25 cellular contexts compared by ENCODE assay signal in genomic region chr1:228469413-228470162, GRCh38. TPM values are rescaled to one million over a fixed set of nuclear protein-coding genes. Genes with fewer than 3 reads are reported as not detected.
DNase-seq lines count a peak whose midpoint lies in the region; ATAC-seq, FAIRE-seq and TF ChIP-seq lines count a peak whose summit lies in the region.
"Had no signal": no experiment of that assay in that cellular context is flagged by ENCODE, and none has a peak within 500 bp of the region (broad histone marks: within the 10 kb centered on the region; RNA-seq: fewer than 3 reads in every experiment).

No MANE protein-coding gene starts in this region.

- H3K27ac ChIP-seq in left ventricle myocardium inferior (replicated peaks) = no peak overlapping the region
- no peak overlapping the region for H3K27ac ChIP-seq in H1 (ENCODE audit: low read depth, low read length)
- H3K27ac ChIP-seq in neural progenitor cell = no peak overlapping the region
- H3K27ac ChIP-seq in ovary = no peak overlapping the region

- H4K91ac ChIP-seq in H1 (replicated peaks; ENCODE audit: insufficient read length, low read length) = no peak overlapping the region

- no peak overlapping the region; the same call in 1 of the 2 replicates for H4K8ac ChIP-seq in H1 (ENCODE audit: extremely low read depth, insufficient read depth, low read length)

- no peaks in the 10 kb centered on the region for H3K79me2 ChIP-seq in H1 (ENCODE audit: control insufficient read depth in 1 of 2, insufficient read depth in 2 of 2, low read length in 2 of 2)
- no peaks in the 10 kb centered on the region for H3K79me2 ChIP-seq in neural progenitor cell (ENCODE audit: low read depth)

- H3K14ac ChIP-seq in H1 (ENCODE audit: insufficient read length) = no peak overlapping the region

- H2BK15ac ChIP-seq in H1 (ENCODE audit: low read length) = no peak overlapping the region

- H3K36me3 ChIP-seq in left ventricle myocardium inferior (no peaks in the 10 kb centered on the region), H1 (ENCODE audit: control insufficient read depth in 2 of 4, insufficient read depth in 4 of 4, low read length in 3 of 4) (no peaks in the 10 kb centered on the region), neural progenitor cell (no peaks in the 10 kb centered on the region), ovary (no peaks in the 10 kb centered on the region)
- H3K36me3 ChIP-seq: MG63 had no signal

- H3K23ac ChIP-seq in H1 (ENCODE audit: insufficient read length) = no peak overlapping the region

- TF ChIP-seq POLR2A in H1 (IDR thresholded peaks at IDR 0.05; ENCODE audit: control extremely low read depth in 1 of 2, low read depth in 2 of 2, low read length in 2 of 2) (no peak), ovary (IDR thresholded peaks at IDR 0.05) (no peak)

- intact Hi-C loops in cardiac septum (cut with DNase I) (no loop called here), left ventricle myocardium inferior (cut with micrococcal nuclease) (no loop called here), ovary (cut with DNase I) (no loop called here)

- no peak for ATAC-seq in HG02870 (IDR thresholded peaks at IDR 0.05; ENCODE audit: unreplicated experiment)
- no peak for ATAC-seq in HG02571 (IDR thresholded peaks at IDR 0.05; ENCODE audit: unreplicated experiment)
- ATAC-seq: HCT116, HepG2, PC-3 had no signal

- H2BK120ac ChIP-seq in H1 (replicated peaks; ENCODE audit: low read depth, low read length) = no peak overlapping the region

- H3K18ac ChIP-seq in H1 (ENCODE audit: extremely low read depth, low read length) = 0 out of 2 replicates have a peak overlapping the region, but pooled peaks have one; percentile 48

- H3K9ac ChIP-seq in H1 (replicated peaks in 1 of 4; ENCODE audit: extremely low read depth in 1 of 4, low read depth in 3 of 4, low read length in 3 of 4) (no peak overlapping the region; a peak in 1 of 7 replicates), neural progenitor cell (no peak overlapping the region)
- H3K9ac ChIP-seq: SK-N-SH had no signal

- CTCF ChIA-PET in H1 (lab: Charles Lee; ENCODE audit: partially characterized antibody) = interaction anchor here (0.8 to 12.4 kb wide), 4 partner anchors 11 to 90 kb away, joined by 3 to 117 read pairs (median 14); a partner anchor contains a TSS

- FAIRE-seq in H1 (lab: Jason Lieb, UNC) = no peak
- FAIRE-seq: G401.6, HepG2 had no signal

- TF ChIP-seq RAD21 in H1 (IDR thresholded peaks at IDR 0.05 in 1 of 2, conservative IDR thresholded peaks at IDR 0.05 in 1 of 2; ENCODE audit: low read depth in 2 of 2, low read length in 2 of 2) = no peak

- DNase-seq in cardiac septum (ENCODE audit: low spot score) = peak; percentile 71
- no peak for DNase-seq in left ventricle myocardium inferior
- no peak for DNase-seq in H1 (ENCODE audit: low read depth in 1 of 2, low spot score in 2 of 2)
- DNase-seq in neural progenitor cell (ENCODE audit: low spot score) = peak; percentile 44
- no peak for DNase-seq in ovary
- DNase-seq: GOT3; KBM-7; MG63; NCI-H1105 treated with DMSO at 0.1 percent for 48 hours; NCI-H146; NCI-H2029 treated with DMSO at 0.1 percent for 48 hours; NCI-H446 treated with DMSO at 0.1 percent for 48 hours; NCI-H526; NCI-H82; NK-92 treated with Interleukin-12 subunit alpha and Interleukin-12 subunit beta, amount 100 ng/mL, for 24 hours; PC-3; SK-N-SH had no signal

- H4K5ac ChIP-seq in H1 (ENCODE audit: insufficient read length, low read depth, low read length) = no peak overlapping the region

- H3K4ac ChIP-seq in H1 (replicated peaks; ENCODE audit: insufficient read length, low read depth, low read length) = no peak overlapping the region

- POLR2A ChIA-PET in H1 (lab: Charles Lee; ENCODE audit: partially characterized antibody) = interaction anchor here (1.4 to 13.1 kb wide), 3 partner anchors 8 to 63 kb away, joined by 5 to 232 read pairs (median 11); partner anchors contain the start of gene TRIM11

- H4K20me1 ChIP-seq in H1 (replicated peaks in 1 of 2; ENCODE audit: control insufficient read depth in 1 of 2, insufficient read depth in 2 of 2, low read length in 2 of 2) (no peaks in the 10 kb centered on the region), neural progenitor cell (ENCODE audit: low read depth) (no peaks in the 10 kb centered on the region)

- no peak overlapping the region for H2BK5ac ChIP-seq in H1 (ENCODE audit: low read depth, low read length)

- H3K4me1 ChIP-seq in left ventricle myocardium inferior (peaks cover 4% of the 10 kb centered on the region), H1 (replicated peaks in 1 of 4; ENCODE audit: control insufficient read depth in 3 of 4, insufficient read depth in 4 of 4, low read length in 3 of 4) (peaks cover 3 to 29% (median 12%) of the 10 kb centered on the region in 4 experiments; a peak in 6 of 7 replicates), neural progenitor cell (peaks cover 14% of the 10 kb centered on the region), ovary (ENCODE audit: insufficient read depth) (no peaks in the 10 kb centered on the region)

- TF ChIP-seq EP300 in H1 (IDR thresholded peaks at IDR 0.05; ENCODE audit: borderline replicate concordance in 1 of 2, low read depth in 2 of 2, low read length in 2 of 2) (no peak), ovary (IDR thresholded peaks at IDR 0.05) (no peak)

- H3K4me3 Mint-ChIP-seq in neural progenitor cell = peak overlapping the region; percentile 16

- no peak overlapping the region for H2AK5ac ChIP-seq in H1 (ENCODE audit: low read depth, low read length)

- no peak overlapping the region for H3K27ac Mint-ChIP-seq in neural progenitor cell

- peaks cover 7% of the 10 kb centered on the region for H3F3A ChIP-seq in neural progenitor cell (ENCODE audit: low read depth)

- peaks cover 22% of the 10 kb centered on the region for H3K4me1 Mint-ChIP-seq in neural progenitor cell

- H3K27me3 ChIP-seq in left ventricle myocardium inferior (ENCODE audit: low read depth) = peaks cover 96% of the 10 kb centered on the region
- H3K27me3 ChIP-seq in H1 (replicated peaks in 1 of 4; ENCODE audit: control insufficient read depth in 3 of 4, extremely low read depth in 1 of 4, insufficient read depth in 3 of 4, low read length in 3 of 4) = peaks cover 6 to 44% (median 26%) of the 10 kb centered on the region in 4 experiments
- peaks cover 83% of the 10 kb centered on the region for H3K27me3 ChIP-seq in neural progenitor cell
- H3K27me3 ChIP-seq in ovary = peaks cover 5% of the 10 kb centered on the region

- no peak overlapping the region for H3K56ac ChIP-seq in H1 (replicated peaks; ENCODE audit: insufficient read length, low read depth, low read length)

- WGBS in H1 (ENCODE audit: extremely low coverage in 1 of 2, insufficient coverage in 1 of 2, insufficient read length in 1 of 2, insufficient replicate concordance in 2 of 2, low coverage in 1 of 2, low lambda C conversion rate in 2 of 2, missing lambda C conversion rate in 1 of 2), 2 experiments = 29% methylated on average over 31 of the region's 33 CpGs; no CpG with 5 or more reads in 1 of the 2 experiments
- WGBS in ovary, 3 donors = 8 to 14% (median 14%) methylated on average over 31 to 33 of the region's 33 CpGs

- H3K27me3 Mint-ChIP-seq in neural progenitor cell (ENCODE audit: insufficient read depth, low read depth) = peaks cover 25% of the 10 kb centered on the region

- no peaks in the 10 kb centered on the region for H3K79me1 ChIP-seq in H1 (ENCODE audit: low read depth, low read length)

- no peaks in the 10 kb centered on the region for H3K36me3 Mint-ChIP-seq in neural progenitor cell

- H3K23me2 ChIP-seq in H1 (ENCODE audit: low read depth, low read length) = peaks cover 3% of the 10 kb centered on the region; the same call in 1 of the 2 replicates

- no peak overlapping the region for H3K4me3 ChIP-seq in left ventricle myocardium inferior
- peak overlapping the region in 3 of 4 experiments; percentile 23 to 47 (median 24); a peak in 5 of 8 replicates for H3K4me3 ChIP-seq in H1 (ENCODE audit: extremely low read depth in 1 of 4, insufficient read depth in 2 of 4, low read depth in 3 of 4, low read length in 4 of 4)
- no peak overlapping the region for H3K4me3 ChIP-seq in neural progenitor cell
- H3K4me3 ChIP-seq in ovary = no peak overlapping the region
- H3K4me3 ChIP-seq: MG63 had no signal

- no peak overlapping the region for H2BK12ac ChIP-seq in H1 (ENCODE audit: low read depth, low read length)

- TF ChIP-seq CTCF in left ventricle myocardium inferior (IDR thresholded peaks at IDR 0.05; ENCODE audit: borderline replicate concordance) (no peak), H1 (IDR thresholded peaks at IDR 0.05; ENCODE audit: control extremely low read depth in 1 of 3, insufficient read depth in 1 of 3, low read depth in 1 of 3, low read length in 3 of 3) (no peak), neural progenitor cell (IDR thresholded peaks at IDR 0.05) (no peak), ovary (IDR thresholded peaks at IDR 0.05) (no peak)

- no peaks in the 10 kb centered on the region for H3K9me3 ChIP-seq in left ventricle myocardium inferior (replicated peaks)
- H3K9me3 ChIP-seq in H1 (ENCODE audit: insufficient read depth in 2 of 2, low read depth in 1 of 2, low read length in 1 of 2) = no peaks in the 10 kb centered on the region
- H3K9me3 ChIP-seq in neural progenitor cell (ENCODE audit: low read depth) = no peaks in the 10 kb centered on the region
- no peaks in the 10 kb centered on the region for H3K9me3 ChIP-seq in ovary
- H3K9me3 ChIP-seq: MG63, SK-N-SH had no signal

- H3K4me2 ChIP-seq in H1 (ENCODE audit: insufficient read depth in 1 of 2, low read depth in 2 of 2, low read length in 2 of 2) (peak overlapping the region; percentile 55 to 66), neural progenitor cell (peak overlapping the region; percentile 51)
- H3K4me2 ChIP-seq: SK-N-SH had no signal

- H3K9me3 Mint-ChIP-seq in neural progenitor cell = peaks cover 8% of the 10 kb centered on the region

- H2AFZ ChIP-seq in H1 (ENCODE audit: low read length) = peak overlapping the region; percentile 63
- H2AFZ ChIP-seq in neural progenitor cell (replicated peaks) = peak overlapping the region; percentile 72

- no peak overlapping the region for H2BK20ac ChIP-seq in H1 (ENCODE audit: low read length)

RNA-seq across cellular contexts. Expression of gene RNF187, which starts 17.6 kb away (rescaled TPM):
- total RNA-seq in cardiac septum (83.2 TPM), left ventricle myocardium inferior (79.5 TPM), neural progenitor cell (ENCODE audit: low replicate concordance) (16.1 and 32.3 TPM in 2 replicates), ovary (100 to 1,000 TPM in 5 of 7 donors, 10 to 100 TPM in 2; 37.9 to 165 (median 123) TPM)
- 111 and 113 TPM in 2 replicates for total RNA-seq in H1 (2021; fragmentation: NEBNext Ultra II Directional; extraction: Animal tissue kit (Norgen Biotek cat#: 25700))
- polyA plus RNA-seq in H1 (2011; rRNA removed) (47.0 and 75.6 TPM in 2 replicates), ovary (10 to 100 TPM; 32.2 to 43.0 TPM)
- 50.1 TPM for polyA plus RNA-seq in H1 (2011; cell fraction: cytosol; rRNA removed)
- 42.7 TPM for polyA plus RNA-seq in H1 (2011; cell fraction: nucleus; rRNA removed)
- 50.8 to 75.3 TPM (median 67.3 TPM) in 4 replicates for polyA plus RNA-seq in H1 (2012, experiment 1 of 2)
- 58.5 TPM for polyA plus RNA-seq in H1 (2012, experiment 2 of 2)
- 30.0 TPM for polyA plus RNA-seq in H1 (2013, experiment 1 of 2)
- polyA plus RNA-seq in H1 (2013, experiment 2 of 2) = 30.1 TPM
- polyA minus RNA-seq in H1 (2011; rRNA and poly(A)+ RNA removed) = 25.9 and 34.8 TPM in 2 replicates
- 39.0 TPM for polyA minus RNA-seq in H1 (2011; cell fraction: cytosol; rRNA and poly(A)+ RNA removed)
- polyA minus RNA-seq in H1 (2011; cell fraction: nucleus; rRNA and poly(A)+ RNA removed) = 15.2 TPM

RNA-seq across cellular contexts. Expression of gene TRIM17, which starts 52.9 kb away (rescaled TPM):
- total RNA-seq in cardiac septum (0.46 TPM), left ventricle myocardium inferior (0.36 TPM), neural progenitor cell (ENCODE audit: low replicate concordance) (2.9 and 5.0 TPM in 2 replicates), ovary (1 to 10 TPM; 1.7 to 10.0 (median 3.1) TPM)
- total RNA-seq in H1 (2021; fragmentation: NEBNext Ultra II Directional; extraction: Animal tissue kit (Norgen Biotek cat#: 25700)) = 2.2 and 2.3 TPM in 2 replicates
- polyA plus RNA-seq in H1 (2011; rRNA removed) (1.0 and 1.1 TPM in 2 replicates), ovary (1 to 10 TPM in 1 of 2 donors, under 1 TPM in 1; 0.72 to 1.4 TPM)
- polyA plus RNA-seq in H1 (2011; cell fraction: cytosol; rRNA removed) = 1.0 TPM
- polyA plus RNA-seq in H1 (2011; cell fraction: nucleus; rRNA removed) = 5.9 TPM
- polyA plus RNA-seq in H1 (2012, experiment 1 of 2) = 1.3 to 2.3 TPM (median 1.9 TPM) in 4 replicates
- 0.63 TPM for polyA plus RNA-seq in H1 (2012, experiment 2 of 2)
- polyA plus RNA-seq in H1 (2013, experiment 1 of 2) = 0.97 TPM
- polyA plus RNA-seq in H1 (2013, experiment 2 of 2) = 0.75 TPM
- 1.00 and 1.5 TPM in 2 replicates for polyA minus RNA-seq in H1 (2011; rRNA and poly(A)+ RNA removed)
- polyA minus RNA-seq in H1 (2011; cell fraction: cytosol; rRNA and poly(A)+ RNA removed) = not detected
- polyA minus RNA-seq in H1 (2011; cell fraction: nucleus; rRNA and poly(A)+ RNA removed) = 3.3 TPM
- total RNA-seq: A172, Daoy, HT-29, PC-3 had no signal

Comparison
In these comparisons a context has a peak if more than half of its experiments do, and no peak if none do; other contexts are left out.
1. DNase-seq: peak in cardiac septum (single experiment) and neural progenitor cell (single experiment); none in left ventricle myocardium inferior (single experiment), H1 (0 of 2) and ovary (0 of 5).
2. H3K4me3 ChIP-seq: peak in H1 (3 of 4); none in left ventricle myocardium inferior (single experiment), neural progenitor cell (single experiment) and ovary (single experiment).